Comparison of ENCODE assay signal across 10 cellular contexts in the genomic region with DNA sequence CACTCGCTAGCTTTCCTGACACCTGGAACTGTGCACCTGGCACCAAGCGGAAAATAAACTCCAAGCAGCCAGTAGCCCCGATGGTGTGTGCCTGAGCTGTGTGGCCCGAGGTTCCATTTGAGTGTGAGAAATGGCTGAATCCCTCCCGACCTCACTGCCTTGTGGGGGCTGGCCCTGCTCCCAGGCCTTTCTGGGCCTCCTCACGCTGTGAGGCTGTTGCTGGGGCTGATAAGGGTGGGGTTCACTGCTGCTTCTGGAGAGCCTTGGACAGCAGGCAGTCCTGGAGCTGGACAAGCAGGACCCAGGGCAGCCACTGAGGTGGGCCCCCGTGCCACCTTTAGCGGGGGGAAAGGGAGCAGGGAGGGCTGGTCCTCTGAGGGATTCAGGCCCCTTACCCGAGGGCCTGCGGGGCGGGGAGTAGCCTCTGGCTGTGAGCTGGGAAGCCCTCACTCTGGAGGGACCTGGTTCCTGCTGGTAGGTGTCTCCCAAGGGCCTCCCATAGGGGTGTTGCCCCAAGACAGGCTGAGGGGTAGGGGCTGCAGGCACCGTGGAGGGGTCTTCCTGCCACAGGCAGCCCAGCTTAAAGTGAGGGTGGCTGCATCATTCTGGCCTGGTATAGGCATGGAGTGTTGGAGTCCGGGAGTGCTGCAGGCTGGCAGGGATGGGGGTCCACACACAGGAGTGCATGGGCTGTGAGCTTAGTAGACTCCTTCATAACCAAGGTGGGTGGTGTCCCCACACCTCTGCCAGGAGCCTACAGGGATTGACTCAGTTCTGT. TPM values are rescaled to one million over a fixed set of nuclear protein-coding genes. Genes with fewer than 3 reads are reported as not detected.
A peak's percentile ranks its signal among the peaks of the same experiment; 100 is the strongest.
DNase-seq lines count a peak whose midpoint lies in the region; ATAC-seq and TF ChIP-seq lines count a peak whose summit lies in the region.
"Had no signal": no experiment of that assay in that cellular context is flagged by ENCODE, and none has a peak within 500 bp of the region (broad histone marks: within the 10 kb centered on the region; RNA-seq: fewer than 3 reads in every experiment).

No MANE protein-coding gene starts in this region.

- H3K27ac ChIP-seq in ascending aorta: no peak overlapping the region
- no peak overlapping the region for H3K27ac ChIP-seq in iPS-20b (ENCODE audit: low read length)

- H3K4me1 Mint-ChIP-seq in activated CD4-positive, alpha-beta T cell treated with anti-CD3 and anti-CD28 coated beads, Interleukin-2, amount 10 ng/mL, durations not matched to agents 24 days and 14 days: peaks cover 12% of the 10 kb centered on the region
- H3K4me1 Mint-ChIP-seq in stimulated activated naive B cell treated with anti-CD40 and anti-IgM and Interleukin-4, amounts not matched to agents 10 μg/mL and 1 μg/mL and 100 μg/mL, for 72 hours: peaks cover 22 to 60% of the 10 kb centered on the region in 2 donors

- H3K27me3 ChIP-seq in ascending aorta (no peaks in the 10 kb centered on the region), iPS-20b (ENCODE audit: insufficient read depth, low read length) (peaks cover 12% of the 10 kb centered on the region; the same call in 1 of the 2 replicates)

- H3K9me3 Mint-ChIP-seq in activated CD4-positive, alpha-beta T cell treated with anti-CD3 and anti-CD28 coated beads, Interleukin-2, amount 10 ng/mL, durations not matched to agents 24 days and 14 days: peaks cover 3% of the 10 kb centered on the region
- H3K9me3 Mint-ChIP-seq in stimulated activated naive B cell treated with anti-CD40 and anti-IgM and Interleukin-4, amounts not matched to agents 10 μg/mL and 1 μg/mL and 100 μg/mL, for 72 hours: peaks cover 5 to 6% of the 10 kb centered on the region in 2 donors

- DNase-seq in activated CD4-positive, alpha-beta T cell treated with anti-CD3 and anti-CD28 coated beads, Interleukin-2, amount 10 ng/mL, durations not matched to agents 24 days and 14 days: peak; percentile 61
- DNase-seq in activated CD4-positive, alpha-beta T cell treated with anti-CD3 and anti-CD28 coated beads, Interleukin-2, amount 50 U/mL, for 48 hours: no peak
- DNase-seq in ascending aorta (ENCODE audit: low spot score in 2 of 2) (no peak), NCI-H2029 treated with DMSO at 0.1 percent for 48 hours (lab: John Stamatoyannopoulos, UW) (no peak), GDM1 (lab: John Stamatoyannopoulos, UW) (no peak)
- no peak for DNase-seq in stimulated activated naive B cell treated with anti-CD40 and anti-IgM and Interleukin-4, amounts not matched to agents 10 μg/mL and 1 μg/mL and 100 μg/mL, for 72 hours

- TF ChIP-seq CTCF in ascending aorta (IDR thresholded peaks at IDR 0.05): no peak

- ATAC-seq in stimulated activated naive B cell treated with anti-CD40 and anti-IgM and Interleukin-4, amounts not matched to agents 10 μg/mL and 1 μg/mL and 100 μg/mL, for 72 hours (replicated peaks): no peak
- ATAC-seq in HG03135 (IDR thresholded peaks at IDR 0.05; ENCODE audit: unreplicated experiment): no peak

- H3K9me3 ChIP-seq in ascending aorta (no peaks in the 10 kb centered on the region), iPS-20b (ENCODE audit: insufficient read depth, low read depth, low read length) (peaks cover 4% of the 10 kb centered on the region; the same call in 1 of the 2 replicates)

- intact Hi-C loops in activated CD4-positive, alpha-beta T cell treated with anti-CD3 and anti-CD28 coated beads, Interleukin-2, amount 10 ng/mL, durations not matched to agents 24 days and 14 days (cut with micrococcal nuclease): loop anchor here (5.0 kb wide), 1 partner anchor 555 kb away; a partner anchor contains a TSS
- intact Hi-C loops in ascending aorta (cut with DNase I): loop anchor here (5.0 kb wide), 3 partner anchors 50 to 460 kb away; a partner anchor contains a TSS

- H3K9ac ChIP-seq in iPS-20b (ENCODE audit: low read depth, low read length): no peak overlapping the region

- H3K4me3 Mint-ChIP-seq in activated CD4-positive, alpha-beta T cell treated with anti-CD3 and anti-CD28 coated beads, Interleukin-2, amount 10 ng/mL, durations not matched to agents 24 days and 14 days: peak overlapping the region; percentile 59
- H3K4me3 Mint-ChIP-seq in stimulated activated naive B cell treated with anti-CD40 and anti-IgM and Interleukin-4, amounts not matched to agents 10 μg/mL and 1 μg/mL and 100 μg/mL, for 72 hours: peak overlapping the region; percentile 63 to 90

- peaks cover 5% of the 10 kb centered on the region for H3K27me3 Mint-ChIP-seq in activated CD4-positive, alpha-beta T cell treated with anti-CD3 and anti-CD28 coated beads, Interleukin-2, amount 10 ng/mL, durations not matched to agents 24 days and 14 days
- no peaks in the 10 kb centered on the region for H3K27me3 Mint-ChIP-seq in stimulated activated naive B cell treated with anti-CD40 and anti-IgM and Interleukin-4, amounts not matched to agents 10 μg/mL and 1 μg/mL and 100 μg/mL, for 72 hours

- H3K36me3 ChIP-seq in ascending aorta: peaks cover 0 to 17% of the 10 kb centered on the region in 2 donors
- H3K36me3 ChIP-seq in iPS-20b (ENCODE audit: insufficient read depth, low read depth, low read length): peaks cover 17% of the 10 kb centered on the region

- H3K4me1 ChIP-seq in ascending aorta (peaks cover 16 to 18% of the 10 kb centered on the region in 2 donors), iPS-20b (ENCODE audit: insufficient read depth, low read length) (no peaks in the 10 kb centered on the region)

- H3K4me3 ChIP-seq in ascending aorta (peak overlapping the region; percentile 80 to 97), iPS-20b (ENCODE audit: low read length) (peak overlapping the region; percentile 45; the same call in 1 of the 2 replicates)

- peak overlapping the region; percentile 67 for H3K27ac Mint-ChIP-seq in activated CD4-positive, alpha-beta T cell treated with anti-CD3 and anti-CD28 coated beads, Interleukin-2, amount 10 ng/mL, durations not matched to agents 24 days and 14 days
- peak overlapping the region; percentile 90 for H3K27ac Mint-ChIP-seq in stimulated activated naive B cell treated with anti-CD40 and anti-IgM and Interleukin-4, amounts not matched to agents 10 μg/mL and 1 μg/mL and 100 μg/mL, for 72 hours

- peaks cover 21% of the 10 kb centered on the region for H3K36me3 Mint-ChIP-seq in activated CD4-positive, alpha-beta T cell treated with anti-CD3 and anti-CD28 coated beads, Interleukin-2, amount 10 ng/mL, durations not matched to agents 24 days and 14 days (ENCODE audit: low read depth)
- peaks cover 20 to 30% of the 10 kb centered on the region in 2 donors for H3K36me3 Mint-ChIP-seq in stimulated activated naive B cell treated with anti-CD40 and anti-IgM and Interleukin-4, amounts not matched to agents 10 μg/mL and 1 μg/mL and 100 μg/mL, for 72 hours

RNA-seq across cellular contexts. Expression of a gene that starts 1.7 kb away (rescaled TPM):
- total RNA-seq in activated CD4-positive, alpha-beta T cell treated with anti-CD3 and anti-CD28 coated beads, Interleukin-2, amount 10 ng/mL, durations not matched to agents 24 days and 14 days: 125 and 130 TPM in 2 replicates
- total RNA-seq in ascending aorta: 242 TPM

RNA-seq across cellular contexts. Expression of a gene that starts 14.9 kb away (rescaled TPM):
- 0.19 and 0.35 TPM in 2 replicates for total RNA-seq in activated CD4-positive, alpha-beta T cell treated with anti-CD3 and anti-CD28 coated beads, Interleukin-2, amount 10 ng/mL, durations not matched to agents 24 days and 14 days
- total RNA-seq in ascending aorta: not detected
- total RNA-seq: M059J had no signal

RNA-seq across cellular contexts. Expression of a gene that starts 23.4 kb away (rescaled TPM):
- total RNA-seq in activated CD4-positive, alpha-beta T cell treated with anti-CD3 and anti-CD28 coated beads, Interleukin-2, amount 10 ng/mL, durations not matched to agents 24 days and 14 days: 0.28 and 0.66 TPM in 2 replicates
- 1.1 TPM for total RNA-seq in ascending aorta

RNA-seq across cellular contexts. Expression of a gene that starts 25.3 kb away (rescaled TPM):
- not detected in 2 replicates for total RNA-seq in activated CD4-positive, alpha-beta T cell treated with anti-CD3 and anti-CD28 coated beads, Interleukin-2, amount 10 ng/mL, durations not matched to agents 24 days and 14 days
- not detected for total RNA-seq in ascending aorta
- total RNA-seq: activated CD8-positive, alpha-beta memory T cell treated with anti-CD3 and anti-CD28 coated beads for 36 hours; M059J had no signal

RNA-seq across cellular contexts. Expression of a gene that starts 31.7 kb away (rescaled TPM):
- total RNA-seq in activated CD4-positive, alpha-beta T cell treated with anti-CD3 and anti-CD28 coated beads, Interleukin-2, amount 10 ng/mL, durations not matched to agents 24 days and 14 days: 0.12 and 0.16 TPM in 2 replicates
- not detected for total RNA-seq in ascending aorta
- total RNA-seq: M059J had no signal
